Comparison of ENCODE assay signal across 8 cellular contexts in the genomic region with DNA sequence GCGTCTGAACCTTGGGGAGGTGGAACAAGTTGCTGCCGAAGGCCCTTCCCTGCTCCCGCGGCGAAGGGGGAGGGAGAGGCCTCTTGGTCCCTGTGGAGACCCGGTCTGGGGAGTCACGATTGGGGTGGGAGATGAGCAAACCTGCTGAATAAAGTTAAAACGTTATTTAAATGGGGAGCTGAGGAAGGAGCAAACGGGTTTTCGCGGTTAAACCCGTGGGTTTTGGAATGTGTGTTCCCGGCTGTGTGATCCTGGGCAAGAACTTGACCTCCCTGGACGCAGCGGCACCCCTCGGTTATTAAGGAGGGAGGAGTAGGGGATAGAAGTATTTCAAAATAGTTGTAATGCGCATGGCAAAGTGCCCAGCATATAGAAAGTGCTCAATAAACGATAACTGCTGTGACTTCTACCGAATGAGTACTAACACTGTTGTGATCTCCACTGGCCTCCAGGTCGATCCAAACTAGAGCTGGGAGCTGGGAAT. TPM values are rescaled to one million over a fixed set of nuclear protein-coding genes. Genes with fewer than 3 reads are reported as not detected.
DNase-seq lines count a peak whose midpoint lies in the region; ATAC-seq and TF ChIP-seq lines count a peak whose summit lies in the region.

No MANE protein-coding gene starts in this region.

- no peak overlapping the region for H3K23ac ChIP-seq in mesenchymal stem cell (ENCODE audit: low read length in 2 of 2)

- no peak overlapping the region for H3K4ac ChIP-seq in mesenchymal stem cell (ENCODE audit: low read depth in 1 of 2, low read length in 2 of 2)

- ATAC-seq in heart right ventricle: no peak
- no peak for ATAC-seq in Right ventricle myocardium superior (ENCODE audit: poor library complexity)
- ATAC-seq in aorta (ENCODE audit: low FRiP score): no peak
- no peak for ATAC-seq in HG02885 (IDR thresholded peaks at IDR 0.05; ENCODE audit: poor library complexity, unreplicated experiment)

- intact Hi-C loops in heart right ventricle (cut with DNase I) (loop anchor here in 3 of 10 donors (5.0 to 10.0 kb wide), 3 partner anchors 50 to 163 kb away; a partner anchor contains a TSS), Right ventricle myocardium superior (cut with DNase I) (loop anchor here (5.0 kb wide), 1 partner anchor 125 kb away; no protein-coding TSS in a partner anchor), breast epithelium (cut with DNase I; ENCODE audit: low total_unique reads) (loop anchor here (10.0 kb wide), 1 partner anchor 73 kb away; a partner anchor contains a TSS), aorta (cut with DNase I) (loop anchor here (5.0 kb wide), 2 partner anchors 55 to 125 kb away; no protein-coding TSS in a partner anchor)

- H3K79me1 ChIP-seq in mesenchymal stem cell (replicated peaks; ENCODE audit: low read length, poor library complexity, severe bottlenecking): no peaks in the 10 kb centered on the region

- no peak for DNase-seq in heart right ventricle
- no peak for DNase-seq in Right ventricle myocardium superior
- no peak for DNase-seq in breast epithelium (ENCODE audit: low spot score in 2 of 2)
- no peak for DNase-seq in mesenchymal stem cell
- DNase-seq in aorta: no peak
- no peak for DNase-seq in GDM1 (lab: John Stamatoyannopoulos, UW)
- DNase-seq in iPS-NIHi11 (ENCODE audit: low spot score): no peak

- 40 to 47% methylated on average over 20 of the region's 20 CpGs for WGBS in heart right ventricle, 2 donors
- 41% methylated on average over 20 of the region's 20 CpGs for WGBS in mesenchymal stem cell
- WGBS in aorta, 2 donors: 36 to 45% methylated on average over 20 of the region's 20 CpGs

- H3K18ac ChIP-seq in mesenchymal stem cell (ENCODE audit: low read depth in 1 of 2, low read length in 2 of 2): peak overlapping the region in 1 of 2 experiments; percentile 72

- H3K9me3 ChIP-seq in heart right ventricle (no peaks in the 10 kb centered on the region), breast epithelium (no peaks in the 10 kb centered on the region), mesenchymal stem cell (ENCODE audit: control insufficient read depth, low read length) (no peaks in the 10 kb centered on the region), aorta (ENCODE audit: control insufficient read depth, low read length) (no peaks in the 10 kb centered on the region)

- H2BK12ac ChIP-seq in mesenchymal stem cell (ENCODE audit: low read length in 2 of 2): peak overlapping the region in 1 of 2 experiments; percentile 47

- peak overlapping the region; percentile 40 to 97 (median 93) for H3K27ac ChIP-seq in heart right ventricle
- H3K27ac ChIP-seq in breast epithelium: peak overlapping the region in 1 of 2 donors; percentile 44
- no peak overlapping the region for H3K27ac ChIP-seq in mesenchymal stem cell (ENCODE audit: low read length, poor library complexity, severe bottlenecking)
- H3K27ac ChIP-seq in aorta (ENCODE audit: low read depth in 1 of 2, low read length in 2 of 2): no peak overlapping the region

- TF ChIP-seq CTCF in heart right ventricle (IDR thresholded peaks at IDR 0.05): no peak
- TF ChIP-seq CTCF in breast epithelium (IDR thresholded peaks at IDR 0.05): no peak

- H2BK15ac ChIP-seq in mesenchymal stem cell (ENCODE audit: low read depth, poor library complexity, severe bottlenecking): no peak overlapping the region

- H2BK5ac ChIP-seq in mesenchymal stem cell (ENCODE audit: low read depth, low read length, poor library complexity, severe bottlenecking): no peak overlapping the region

- H3K4me1 ChIP-seq in heart right ventricle (peaks cover 27 to 70% (median 53%) of the 10 kb centered on the region in 9 donors), breast epithelium (no peaks in the 10 kb centered on the region), mesenchymal stem cell (ENCODE audit: control insufficient read depth, insufficient read depth, low read depth, low read length) (peaks cover 21% of the 10 kb centered on the region), aorta (ENCODE audit: control insufficient read depth in 1 of 2, insufficient read depth in 2 of 2, low read length in 2 of 2) (no peaks in the 10 kb centered on the region)

- peak overlapping the region; percentile 7 for H4K8ac ChIP-seq in mesenchymal stem cell (ENCODE audit: low read length)

- H2AK5ac ChIP-seq in mesenchymal stem cell (ENCODE audit: low read length, severe bottlenecking): no peak overlapping the region

- no peak overlapping the region for H2AFZ ChIP-seq in mesenchymal stem cell (ENCODE audit: low read depth, low read length)

- H2BK120ac ChIP-seq in mesenchymal stem cell (ENCODE audit: low read depth, low read length): no peak overlapping the region

- H3K27me3 ChIP-seq in heart right ventricle (peaks cover 0 to 59% (median 0%) of the 10 kb centered on the region in 7 donors), breast epithelium (peaks cover 4 to 10% of the 10 kb centered on the region in 2 donors), mesenchymal stem cell (ENCODE audit: control insufficient read depth in 1 of 2, insufficient read depth in 1 of 2, low read length in 2 of 2) (peaks cover 48 to 76% of the 10 kb centered on the region in 2 experiments), aorta (ENCODE audit: control insufficient read depth in 1 of 2, insufficient read depth in 2 of 2, low read length in 1 of 2) (no peaks in the 10 kb centered on the region)

- no peak overlapping the region for H3K9ac ChIP-seq in mesenchymal stem cell (ENCODE audit: low read length)

- H3K14ac ChIP-seq in mesenchymal stem cell (ENCODE audit: low read length in 2 of 2): no peak overlapping the region

- H3K4me2 ChIP-seq in mesenchymal stem cell (ENCODE audit: low read length, poor library complexity, severe bottlenecking): peak overlapping the region; percentile 78

- no peak overlapping the region for H4K91ac ChIP-seq in mesenchymal stem cell (ENCODE audit: low read length)

- H3K4me3 ChIP-seq in heart right ventricle: peak overlapping the region; percentile 29 to 70 (median 60)
- peak overlapping the region; percentile 48 to 68 (median 58) for H3K4me3 ChIP-seq in breast epithelium
- peak overlapping the region in 1 of 2 experiments; percentile 66 for H3K4me3 ChIP-seq in mesenchymal stem cell (ENCODE audit: insufficient read depth in 1 of 2, low read depth in 1 of 2, low read length in 2 of 2)
- peak overlapping the region; percentile 46 to 49 for H3K4me3 ChIP-seq in aorta (ENCODE audit: low read length in 2 of 2)

- H3K36me3 ChIP-seq in heart right ventricle (peaks cover 0 to 6% (median 0%) of the 10 kb centered on the region in 9 donors), breast epithelium (no peaks in the 10 kb centered on the region), mesenchymal stem cell (ENCODE audit: control insufficient read depth in 1 of 2, insufficient read depth in 2 of 2, low read depth in 1 of 2, low read length in 2 of 2) (no peaks in the 10 kb centered on the region), aorta (ENCODE audit: control insufficient read depth in 1 of 2, insufficient read depth in 2 of 2, low read length in 1 of 2) (no peaks in the 10 kb centered on the region)

- no peak for TF ChIP-seq POLR2A in breast epithelium (IDR thresholded peaks at IDR 0.05)

RNA-seq across cellular contexts. Expression of a gene that starts 3.4 kb away (rescaled TPM):
- total RNA-seq in heart right ventricle: 1 to 10 TPM; 2.1 to 4.7 (median 3.1) TPM
- polyA plus RNA-seq in heart right ventricle: 1 to 10 TPM; 3.8 to 6.1 TPM
- 4.0 TPM for total RNA-seq in Right ventricle myocardium superior
- 1 to 10 TPM; 3.4 to 9.1 (median 6.2) TPM for total RNA-seq in breast epithelium
- 0.06 TPM for polyA plus RNA-seq in mesenchymal stem cell (2013, experiment 1 of 2)
- 0.05 TPM for polyA plus RNA-seq in mesenchymal stem cell (2013, experiment 2 of 2)
- 10 to 100 TPM in 1 of 2 donors, 1 to 10 TPM in 1; 5.0 to 15.7 TPM for total RNA-seq in aorta
- 1 to 10 TPM in 1 of 2 donors, under 1 TPM in 1; 0.25 to 1.4 TPM for polyA plus RNA-seq in aorta

RNA-seq across cellular contexts. Expression of a gene that starts 6.5 kb away (rescaled TPM):
- not detected for total RNA-seq in heart right ventricle
- not detected for polyA plus RNA-seq in heart right ventricle
- not detected for total RNA-seq in Right ventricle myocardium superior
- total RNA-seq in breast epithelium: not detected
- polyA plus RNA-seq in mesenchymal stem cell (2013, experiment 1 of 2): not detected
- polyA plus RNA-seq in mesenchymal stem cell (2013, experiment 2 of 2): not detected
- not detected for total RNA-seq in aorta
- not detected for polyA plus RNA-seq in aorta

RNA-seq across cellular contexts. Expression of a gene that starts 7.4 kb away (rescaled TPM):
- total RNA-seq in heart right ventricle: 10 to 100 TPM; 10.7 to 26.0 (median 18.3) TPM
- 100 to 1,000 TPM in 1 of 2 donors, 10 to 100 TPM in 1; 45.6 to 159 TPM for polyA plus RNA-seq in heart right ventricle
- total RNA-seq in Right ventricle myocardium superior: 14.1 TPM
- 10 to 100 TPM; 26.4 to 39.7 (median 31.9) TPM for total RNA-seq in breast epithelium
- 34.0 TPM for polyA plus RNA-seq in mesenchymal stem cell (2013, experiment 1 of 2)
- polyA plus RNA-seq in mesenchymal stem cell (2013, experiment 2 of 2): 34.0 TPM
- total RNA-seq in aorta: 10 to 100 TPM; 13.4 to 18.3 TPM
- polyA plus RNA-seq in aorta: 10 to 100 TPM; 29.4 to 48.6 TPM

RNA-seq across cellular contexts. Expression of a gene that starts 9.4 kb away (rescaled TPM):
- total RNA-seq in heart right ventricle (not detected), Right ventricle myocardium superior (not detected), breast epithelium (not detected), aorta (not detected)
- polyA plus RNA-seq in heart right ventricle (under 1 TPM in 1 of 2 donors, not detected in 1; 0.46 TPM), aorta (under 1 TPM in 1 of 2 donors, not detected in 1; 0.20 TPM)
- not detected for polyA plus RNA-seq in mesenchymal stem cell (2013, experiment 1 of 2)
- not detected for polyA plus RNA-seq in mesenchymal stem cell (2013, experiment 2 of 2)

RNA-seq across cellular contexts. Expression of a gene that starts 15.0 kb away (rescaled TPM):
- total RNA-seq in heart right ventricle: 1 to 10 TPM in 9 of 10 donors, under 1 TPM in 1; 0.93 to 6.3 (median 2.1) TPM
- 1 to 10 TPM in 1 of 2 donors, under 1 TPM in 1; 0.84 to 5.7 TPM for polyA plus RNA-seq in heart right ventricle
- 1.4 TPM for total RNA-seq in Right ventricle myocardium superior
- total RNA-seq in breast epithelium: 10 to 100 TPM in 2 of 3 donors, 1 to 10 TPM in 1; 2.2 to 28.2 (median 22.3) TPM
- 0.22 TPM for polyA plus RNA-seq in mesenchymal stem cell (2013, experiment 1 of 2)
- 0.14 TPM for polyA plus RNA-seq in mesenchymal stem cell (2013, experiment 2 of 2)
- total RNA-seq in aorta: 1 to 10 TPM; 1.5 to 1.7 TPM
- 1 to 10 TPM; 2.3 to 4.9 TPM for polyA plus RNA-seq in aorta

Comparison
In these comparisons a context has a peak if more than half of its experiments do, and no peak if none do; other contexts are left out.
1. H3K27ac ChIP-seq: peak in heart right ventricle (10 of 10); none in mesenchymal stem cell (single experiment) and aorta (0 of 2).